Comparison of ENCODE assay signal across 9 cellular contexts in the genomic region with DNA sequence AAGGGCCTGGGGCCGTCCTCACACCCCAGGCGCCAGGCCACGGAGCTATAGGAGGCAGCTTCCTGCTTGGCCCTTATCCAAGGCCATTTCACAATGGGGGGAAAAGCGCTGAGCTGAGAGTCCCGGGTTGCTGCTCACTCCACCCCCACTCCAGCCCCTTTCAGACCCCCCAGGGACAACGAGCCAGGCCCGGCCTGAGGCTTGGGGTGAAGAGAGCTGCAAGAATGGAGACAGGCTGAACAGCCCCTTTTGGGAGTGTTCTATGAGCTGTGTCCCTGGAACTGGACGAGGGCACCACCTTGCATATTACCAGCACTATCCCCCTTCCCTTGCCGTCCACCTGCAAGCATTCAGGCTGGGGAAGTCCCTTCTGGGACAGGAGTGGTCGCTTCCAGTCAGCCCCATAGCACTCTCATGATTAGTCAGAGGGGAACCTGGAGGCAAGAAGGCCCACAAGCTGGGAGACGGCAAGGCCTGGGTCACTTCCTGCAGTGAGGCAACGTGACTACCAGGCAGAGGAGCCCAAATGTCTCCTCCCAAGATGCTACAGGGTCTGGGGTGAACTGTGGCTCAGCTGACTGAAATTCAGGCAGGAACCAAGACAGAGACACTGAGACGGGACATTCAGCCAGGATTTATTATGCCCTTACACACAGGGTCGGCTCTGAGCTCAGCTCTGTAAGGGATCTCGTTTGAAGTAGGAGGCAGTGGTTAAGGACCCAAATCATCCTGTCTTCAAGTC. TPM values are rescaled to one million over a fixed set of nuclear protein-coding genes. Genes with fewer than 3 reads are reported as not detected.
DNase-seq lines count a peak whose midpoint lies in the region; ATAC-seq, FAIRE-seq and TF ChIP-seq lines count a peak whose summit lies in the region.
"Had no signal": no experiment of that assay in that cellular context is flagged by ENCODE, and none has a peak within 500 bp of the region (broad histone marks: within the 10 kb centered on the region; RNA-seq: fewer than 3 reads in every experiment).

No MANE protein-coding gene starts in this region.

- H3K27me3 ChIP-seq in ACC112 (ENCODE audit: insufficient read depth, low read length) (no peaks in the 10 kb centered on the region), astrocyte (ENCODE audit: insufficient read depth, low read length) (no peaks in the 10 kb centered on the region), Karpas-422 (ENCODE audit: low read length) (no peaks in the 10 kb centered on the region)

- H3K27ac ChIP-seq in ACC112 (ENCODE audit: low read depth, low read length) = peak overlapping the region; percentile 84
- H3K27ac ChIP-seq in RWPE1 = peak overlapping the region; percentile 86
- peak overlapping the region; percentile 64 for H3K27ac ChIP-seq in astrocyte (ENCODE audit: low read depth, low read length)
- no peak overlapping the region for H3K27ac ChIP-seq in Karpas-422 (ENCODE audit: low read length)

- no peaks in the 10 kb centered on the region for H4K20me1 ChIP-seq in astrocyte (ENCODE audit: insufficient read depth, low read length)
- H4K20me1 ChIP-seq in Karpas-422 (ENCODE audit: insufficient read depth, low read depth, low read length) = no peaks in the 10 kb centered on the region

- H3K9ac ChIP-seq in astrocyte (ENCODE audit: low read length) (peak overlapping the region; percentile 5), Karpas-422 (ENCODE audit: low read length) (no peak overlapping the region)

- peak overlapping the region; percentile 21 for H3K4me3 Mint-ChIP-seq in astrocyte (ENCODE audit: unreplicated experiment)

- H3K4me2 ChIP-seq in astrocyte (ENCODE audit: low read length) (peak overlapping the region; percentile 55), Karpas-422 (ENCODE audit: low read depth, low read length, poor library complexity, severe bottlenecking) (no peak overlapping the region)

- H2AFZ ChIP-seq in ACC112 (ENCODE audit: low read length, unreplicated experiment) (no peak overlapping the region), astrocyte (ENCODE audit: low read depth, low read length) (peak overlapping the region; percentile 22), Karpas-422 (ENCODE audit: low read length) (no peak overlapping the region)

- H3K36me3 ChIP-seq in ACC112 (ENCODE audit: insufficient read depth, low read length) = no peaks in the 10 kb centered on the region
- H3K36me3 ChIP-seq in astrocyte (ENCODE audit: insufficient read depth, low read length) = no peaks in the 10 kb centered on the region
- no peaks in the 10 kb centered on the region for H3K36me3 ChIP-seq in Karpas-422 (ENCODE audit: insufficient read depth, low read length)

- TF ChIP-seq CTCF in RWPE1 (conservative IDR thresholded peaks at IDR 0.05; ENCODE audit: low read depth) (no peak), astrocyte (IDR thresholded peaks at IDR 0.05; ENCODE audit: insufficient read depth, low read depth, low read length) (no peak)

- no peaks in the 10 kb centered on the region for H3K79me2 ChIP-seq in ACC112 (ENCODE audit: control insufficient read depth, insufficient read depth, low read length, unreplicated experiment)
- H3K79me2 ChIP-seq in astrocyte (ENCODE audit: insufficient read depth, low read length) = no peaks in the 10 kb centered on the region
- H3K79me2 ChIP-seq in Karpas-422 (ENCODE audit: low read length) = no peaks in the 10 kb centered on the region

- CTCF ChIA-PET in RWPE1 (lab: Yijun Ruan, JAX) = interaction anchor here (0.6 to 3.8 kb wide), 5 partner anchors 13 to 62 kb away, joined by 3 to 23 read pairs (median 3); no protein-coding TSS in a partner anchor

- H3K27ac Mint-ChIP-seq in astrocyte (ENCODE audit: unreplicated experiment) = no peak overlapping the region

- ATAC-seq in GM18868 (IDR thresholded peaks at IDR 0.05; ENCODE audit: unreplicated experiment) = peak; percentile 74
- ATAC-seq in HG03175 (IDR thresholded peaks at IDR 0.05; ENCODE audit: unreplicated experiment) = peak; percentile 46
- peak; percentile 29 for ATAC-seq in left lobe of liver

- peaks cover 3% of the 10 kb centered on the region for H3K36me3 Mint-ChIP-seq in astrocyte (ENCODE audit: low read depth, unreplicated experiment)

- DNase-seq in RWPE1 (ENCODE audit: low spot score) (peak; percentile 55), astrocyte (ENCODE audit: low read depth) (peak; percentile 79), left lobe of liver (ENCODE audit: low spot score) (no peak), Karpas-422 (no peak)
- peak; percentile 56 for DNase-seq in stimulated activated CD8-positive, alpha-beta memory T cell treated with anti-CD3 and anti-CD28 coated beads, Interleukin-4, amount 100 ng/mL, for 24 hours (ENCODE audit: low read depth)

- H3K4me3 ChIP-seq in ACC112 (ENCODE audit: low read depth, low read length) = peak overlapping the region; percentile 33; the same call in 1 of the 2 replicates
- H3K4me3 ChIP-seq in astrocyte (ENCODE audit: insufficient read depth, low read depth, low read length) = no peak overlapping the region
- H3K4me3 ChIP-seq in Karpas-422 (ENCODE audit: low read length) = no peak overlapping the region

- no peak for FAIRE-seq in astrocyte (lab: Jason Lieb, UNC)
- FAIRE-seq: endometrium had no signal

- H3K27me3 Mint-ChIP-seq in astrocyte (ENCODE audit: low read depth, unreplicated experiment) = no peaks in the 10 kb centered on the region

- no peaks in the 10 kb centered on the region for H3K9me3 Mint-ChIP-seq in astrocyte (ENCODE audit: unreplicated experiment)

- POLR2A ChIA-PET in RWPE1 (lab: Yijun Ruan, JAX; ENCODE audit: low non-redundant PET) = interaction anchor here (0.8 to 1.5 kb wide), 4 partner anchors 8 to 61 kb away, joined by 3 to 5 read pairs (median 3); a partner anchor contains a TSS

- peaks cover 37% of the 10 kb centered on the region for H3K4me1 Mint-ChIP-seq in astrocyte (ENCODE audit: low read depth, unreplicated experiment)

- peaks cover 31% of the 10 kb centered on the region for H3K4me1 ChIP-seq in ACC112 (ENCODE audit: control insufficient read depth, insufficient read depth, low read length, unreplicated experiment)
- H3K4me1 ChIP-seq in astrocyte (ENCODE audit: insufficient read depth, low read length) = peaks cover 33% of the 10 kb centered on the region
- peaks cover 14% of the 10 kb centered on the region for H3K4me1 ChIP-seq in Karpas-422 (ENCODE audit: low read length)

- no peaks in the 10 kb centered on the region for H3K9me2 ChIP-seq in Karpas-422 (replicated peaks; ENCODE audit: insufficient read depth, low read length)

- H3K9me3 ChIP-seq in astrocyte (ENCODE audit: insufficient read depth, low read depth, low read length) (no peaks in the 10 kb centered on the region), Karpas-422 (ENCODE audit: low read length) (no peaks in the 10 kb centered on the region)

RNA-seq across cellular contexts. Expression of a gene that starts 8.6 kb away (rescaled TPM):
- total RNA-seq in astrocyte (279 and 320 TPM in 2 replicates), left lobe of liver (56.8 TPM)
- 232 and 427 TPM in 2 replicates for total RNA-seq in Karpas-422 (2014; rRNA removed; shearing (Covaris generic); ENCODE audit: low replicate concordance)

Comparison
In these comparisons a context has a peak if more than half of its experiments do, and no peak if none do; other contexts are left out.
1. DNase-seq: peak in RWPE1 (single experiment), astrocyte (single experiment) and stimulated activated CD8-positive, alpha-beta memory T cell treated with anti-CD3 and anti-CD28 coated beads, Interleukin-4, amount 100 ng/mL, for 24 hours (single experiment); none in left lobe of liver (single experiment) and Karpas-422 (single experiment).
2. Peak in every context shown above with its lines, with median percentiles within 50 percentile points of each other: ATAC-seq.